ENCODE assay signal across 27 cellular contexts in the genomic region with DNA sequence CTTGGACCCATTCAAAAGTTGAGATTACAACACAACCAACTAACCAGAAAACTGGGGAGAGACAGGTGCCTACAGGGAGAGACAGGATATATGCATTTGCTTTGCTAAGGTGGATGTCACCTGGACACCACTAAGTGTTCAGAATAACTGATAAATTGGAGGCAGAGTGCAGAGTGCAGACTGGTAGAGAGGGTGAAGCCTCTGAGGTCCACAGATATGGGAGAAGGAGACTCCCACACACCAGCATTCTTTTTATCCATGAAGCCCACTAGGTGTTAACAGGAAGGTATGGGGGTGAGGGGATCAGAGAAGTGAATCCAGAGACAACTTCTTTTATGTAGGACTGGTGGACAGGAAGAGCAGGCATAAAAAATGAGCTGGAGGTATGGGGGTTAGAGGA.
"Had no signal": no experiment of that assay in that cellular context is flagged by ENCODE, and none has a peak within 500 bp of the region (broad histone marks: within the 10 kb centered on the region; RNA-seq: fewer than 3 reads in every experiment).

No MANE protein-coding gene starts in this region.

- H3K27ac ChIP-seq: stomach, suprapubic skin, testis, thoracic aorta, thyroid gland, tibial artery, tibial nerve, transverse colon, upper lobe of left lung, upper lobe of right lung, uterus, vagina had no signal

- FAIRE-seq: urothelium cell line had no signal

- H3K36me3 ChIP-seq: stomach, suprapubic skin, thoracic aorta, thyroid gland, tibial artery, tibial nerve, transverse colon, upper lobe of left lung, upper lobe of right lung, uterus, vagina had no signal

- ATAC-seq: stimulated activated effector memory CD8-positive, alpha-beta T cell treated with anti-CD3 and anti-CD28 coated beads, Interleukin-12 subunit alpha, Interleukin-12 subunit beta, amount 100 ng/mL, for 72 hours; stimulated activated memory B cell treated with anti-CD40 and anti-IgM and Interleukin-4, amounts not matched to agents 10 μg/mL and 1 μg/mL and 100 μg/mL, for 72 hours; stimulated activated naive B cell treated with anti-CD40 and anti-IgM and Interleukin-4, amounts not matched to agents 10 μg/mL and 1 μg/mL and 100 μg/mL, for 72 hours; stimulated activated naive CD8-positive, alpha-beta T cell treated with anti-CD3 and anti-CD28 coated beads, Interleukin-15, amount 100 ng/mL, for 72 hours; stimulated activated naive CD8-positive, alpha-beta T cell treated with anti-CD3 and anti-CD28 coated beads, Interleukin-15, Interleukin-2, amounts not matched to agents 100 U/mL and 50 U/mL, for 24 hours; upper lobe of right lung had no signal

- H3K27me3 ChIP-seq: stomach, suprapubic skin, testis, thyroid gland, tibial artery, tibial nerve, transverse colon, upper lobe of left lung, upper lobe of right lung, uterus, vagina had no signal

- H3K4me1 ChIP-seq: stomach, suprapubic skin, testis, thyroid gland, tibial artery, tibial nerve, transverse colon, upper lobe of left lung, upper lobe of right lung, uterus, vagina had no signal

- H3K9me3 ChIP-seq: stomach, suprapubic skin, testis, thoracic aorta, thyroid gland, tibial artery, tibial nerve, transverse colon, upper lobe of left lung, upper lobe of right lung, uterus, vagina had no signal

- DNase-seq: stimulated activated CD4-positive, alpha-beta T cell treated with anti-CD3 and anti-CD28 coated beads, Interleukin-2, amount 100 ng/mL, for 48 hours; stimulated activated CD4-positive, alpha-beta T cell treated with anti-CD3 and anti-CD28 coated beads, Interleukin-4, amount 100 ng/mL, for 1 hour; stimulated activated CD4-positive, alpha-beta T cell treated with anti-CD3 and anti-CD28 coated beads, Interleukin-4, amount 100 ng/mL, for 24 hours; stimulated activated CD4-positive, alpha-beta T cell treated with anti-CD3 and anti-CD28 coated beads, Interleukin-4, amount 100 ng/mL, for 4 hours; stimulated activated CD8-positive, alpha-beta memory T cell treated with anti-CD3 and anti-CD28 coated beads, Interleukin-4, amount 100 ng/mL, for 48 hours; stimulated activated naive B cell treated with anti-CD40 and anti-IgM and Interleukin-4, amounts not matched to agents 10 μg/mL and 1 μg/mL and 100 μg/mL, for 72 hours; stimulated activated naive CD4-positive, alpha-beta T cell; stimulated activated naive CD4-positive, alpha-beta T cell treated with Interleukin-2 at 50 U/mL for 16 hours; stimulated activated naive CD8-positive, alpha-beta T cell treated with anti-CD3 and anti-CD28 coated beads, Interleukin-15, amount 100 ng/mL, for 72 hours; stimulated activated naive CD8-positive, alpha-beta T cell treated with anti-CD3 and anti-CD28 coated beads, Interleukin-15, Interleukin-2, amounts not matched to agents 100 U/mL and 50 U/mL, for 24 hours; stomach; substantia nigra; testis; thyroid gland; tibial artery; transverse colon; trophoblast cell; upper lobe of left lung; upper lobe of right lung; uterus had no signal

- H3K4me3 ChIP-seq: stomach, suprapubic skin, testis, thoracic aorta, thyroid gland, tibial artery, tibial nerve, transverse colon, upper lobe of left lung, upper lobe of right lung, uterus, vagina had no signal
